In the genomic region with DNA sequence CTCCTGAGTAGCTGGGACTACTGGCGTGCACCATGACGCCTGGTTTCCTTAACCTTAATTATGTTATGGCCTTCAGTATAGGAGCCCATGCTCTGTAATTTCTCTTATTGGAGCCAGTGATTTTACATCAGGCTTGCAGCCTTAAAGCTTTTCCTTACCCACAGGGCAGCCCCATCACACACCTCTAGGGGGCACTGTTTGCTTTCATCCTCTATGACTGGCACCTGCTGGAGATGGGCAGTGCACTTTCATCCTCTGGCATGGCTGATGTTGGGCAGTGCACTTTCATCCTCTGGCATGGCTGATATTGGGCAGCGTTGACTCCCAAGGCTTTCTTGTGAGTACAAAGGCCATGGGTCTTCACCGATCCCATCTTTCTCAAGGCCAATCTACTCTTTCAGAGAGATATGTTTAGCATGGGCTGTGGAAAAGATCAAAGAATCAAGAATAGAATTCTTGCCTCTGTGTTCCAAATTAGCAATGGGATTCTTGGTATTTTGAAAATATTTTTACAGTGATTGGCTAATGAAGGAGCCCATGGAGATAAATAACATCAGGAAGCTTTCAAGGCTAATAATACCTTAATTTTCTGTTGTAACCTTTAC, we compare ENCODE assay signal across 8 cellular contexts.
DNase-seq lines count a peak whose midpoint lies in the region; ATAC-seq and TF ChIP-seq lines count a peak whose summit lies in the region.

No MANE protein-coding gene starts in this region.

- TF ChIP-seq POLR2A in heart left ventricle (IDR thresholded peaks at IDR 0.05) (no peak), ovary (IDR thresholded peaks at IDR 0.05) (no peak)

- H3K9me3 ChIP-seq in heart left ventricle (no peaks in the 10 kb centered on the region), ovary (no peaks in the 10 kb centered on the region)

- H3K27me3 ChIP-seq in heart left ventricle: no peaks in the 10 kb centered on the region
- no peaks in the 10 kb centered on the region for H3K27me3 ChIP-seq in ovary

- H3K4me1 ChIP-seq in heart left ventricle: peaks cover 0 to 9% (median 0%) of the 10 kb centered on the region in 12 donors
- H3K4me1 ChIP-seq in ovary (ENCODE audit: insufficient read depth): no peaks in the 10 kb centered on the region

- H3K36me3 ChIP-seq in heart left ventricle (no peaks in the 10 kb centered on the region), ovary (no peaks in the 10 kb centered on the region)

- H3K4me3 ChIP-seq in heart left ventricle (no peak overlapping the region), ovary (no peak overlapping the region)

- DNase-seq in heart left ventricle (peak in 2 of 5 donors; percentile 16 to 31), Right ventricle myocardium superior (no peak), NCI-H460 (ENCODE audit: extremely low read depth, low read depth) (peak; percentile 55), activated T-cell treated with anti-CD3 and anti-CD28 coated beads for 48 hours (ENCODE audit: low read depth) (peak; percentile 34), hippocampal formation (lab: John Stamatoyannopoulos, UW) (peak; percentile 5 to 49), GM03348 (ENCODE audit: low spot score) (no peak), ovary (no peak)
- DNase-seq in stimulated activated CD4-positive, alpha-beta T cell treated with anti-CD3 and anti-CD28 coated beads, Interleukin-2, amount 100 ng/mL, for 24 hours: peak; percentile 43 to 62

- no peak overlapping the region for H3K27ac ChIP-seq in heart left ventricle
- H3K27ac ChIP-seq in ovary: no peak overlapping the region

- intact Hi-C loops in heart left ventricle (cut with DNase I): loop anchor here in 1 of 10 donors (10.0 kb wide), 1 partner anchor 107 kb away; no protein-coding TSS in a partner anchor
- intact Hi-C loops in Right ventricle myocardium superior (cut with DNase I): no loop called here
- intact Hi-C loops in ovary (cut with DNase I): no loop called here

- 81 to 87% (median 83%) methylated on average over 4 of the region's 4 CpGs for WGBS in heart left ventricle, 4 donors
- WGBS in ovary, 3 donors: 86 to 93% (median 86%) methylated on average over 4 of the region's 4 CpGs

- TF ChIP-seq CTCF in heart left ventricle (IDR thresholded peaks at IDR 0.05): peak in 10 of 12 donors; percentile 30 to 56 (median 54)
- TF ChIP-seq CTCF in ovary (IDR thresholded peaks at IDR 0.05): no peak

- ATAC-seq in heart left ventricle: peak; percentile 28 to 64 (median 54)
- no peak for ATAC-seq in Right ventricle myocardium superior (ENCODE audit: poor library complexity)

- no peak for TF ChIP-seq EP300 in ovary (IDR thresholded peaks at IDR 0.05)

Comparison
In these comparisons a context has a peak if more than half of its experiments do, and no peak if none do; other contexts are left out.
1. DNase-seq: peak in NCI-H460 (single experiment), activated T-cell treated with anti-CD3 and anti-CD28 coated beads for 48 hours (single experiment), hippocampal formation (2 of 2) and stimulated activated CD4-positive, alpha-beta T cell treated with anti-CD3 and anti-CD28 coated beads, Interleukin-2, amount 100 ng/mL, for 24 hours (2 of 2); none in Right ventricle myocardium superior (single experiment), GM03348 (single experiment) and ovary (0 of 5).
2. CTCF ChIP-seq: peak in heart left ventricle (10 of 12); none in ovary (0 of 3).